In genomic region chr15:90065682-90066049, GRCh38 we compare ENCODE assay signal across 14 cellular contexts. TPM values are rescaled to one million over a fixed set of nuclear protein-coding genes. Genes with fewer than 3 reads are reported as not detected.
A peak's percentile ranks its signal among the peaks of the same experiment; 100 is the strongest.
DNase-seq lines count a peak whose midpoint lies in the region; ATAC-seq lines count a peak whose summit lies in the region.
"Had no signal": no experiment of that assay in that cellular context is flagged by ENCODE, and none has a peak within 500 bp of the region (broad histone marks: within the 10 kb centered on the region; RNA-seq: fewer than 3 reads in every experiment).

No MANE protein-coding gene starts in this region.

- ATAC-seq in right cardiac atrium (no peak), HG02642 (IDR thresholded peaks at IDR 0.05; ENCODE audit: poor library complexity, unreplicated experiment) (no peak), GM19035 (IDR thresholded peaks at IDR 0.05; ENCODE audit: unreplicated experiment) (no peak)
- ATAC-seq: activated CD8-positive, alpha-beta memory T cell treated with anti-CD3 and anti-CD28 coated beads, Interleukin-2, amount 10 ng/mL, durations not matched to agents 7 days and 5 days; natural killer cell had no signal

- H3K9ac ChIP-seq in BLaER1 = peak overlapping the region; percentile 80
- H3K9ac ChIP-seq: KMS-11 had no signal

- no peak for DNase-seq in right cardiac atrium
- DNase-seq in NK-92 (lab: John Stamatoyannopoulos, UW; ENCODE audit: unreplicated experiment) = no peak
- DNase-seq in iPS-NIHi7 (ENCODE audit: extremely low spot score) = no peak
- DNase-seq: activated CD8-positive, alpha-beta memory T cell treated with anti-CD3 and anti-CD28 coated beads, Interleukin-2, amount 10 ng/mL, durations not matched to agents 7 days and 5 days; effector CD4-positive, alpha-beta T cell; natural killer cell; NCI-H1105 treated with DMSO at 0.1 percent for 48 hours; stimulated activated CD4-positive, alpha-beta T cell treated with anti-CD3 and anti-CD28 coated beads, Interleukin-1b, Interleukin-23, amount 100 ng/mL, for 48 hours had no signal

- H3K9me3 ChIP-seq in BLaER1 = no peaks in the 10 kb centered on the region
- H3K9me3 ChIP-seq in right cardiac atrium (ENCODE audit: control insufficient read depth, low read length) = no peaks in the 10 kb centered on the region

- H3K27me3 ChIP-seq in BLaER1 (no peaks in the 10 kb centered on the region), right cardiac atrium (ENCODE audit: control insufficient read depth, insufficient read depth) (no peaks in the 10 kb centered on the region)

- WGBS in adipose tissue, 3 donors = 77 to 84% (median 82%) methylated on average over 7 of the region's 7 CpGs
- WGBS in right cardiac atrium = 80% methylated on average over 7 of the region's 7 CpGs

- peak overlapping the region; percentile 88 for H3K4me2 ChIP-seq in BLaER1
- H3K4me2 ChIP-seq: KMS-11 had no signal

- H3K4me1 ChIP-seq in BLaER1 = peaks cover 73% of the 10 kb centered on the region
- peaks cover 13% of the 10 kb centered on the region for H3K4me1 ChIP-seq in right cardiac atrium (ENCODE audit: control insufficient read depth, insufficient read depth, low read length)

- H3K27ac ChIP-seq in BLaER1 = peak overlapping the region; percentile 94
- peak overlapping the region; percentile 13 for H3K27ac ChIP-seq in adipose tissue (ENCODE audit: low read depth, low read length)
- peak overlapping the region; percentile 31 for H3K27ac ChIP-seq in right cardiac atrium (ENCODE audit: low read length)
- H3K27ac ChIP-seq in skin epidermis = peak overlapping the region in 19 of 21 experiments; percentile 70 to 91 (median 84)
- H3K27ac ChIP-seq: KMS-11 had no signal

- no peak overlapping the region for H3K4me3 ChIP-seq in BLaER1
- no peak overlapping the region for H3K4me3 ChIP-seq in right cardiac atrium (ENCODE audit: low read length)
- no peak overlapping the region for H3K4me3 ChIP-seq in skin epidermis

- intact Hi-C loops in right cardiac atrium (cut with DNase I) = loop anchor here in 3 of 4 donors (10.0 kb wide), 1 partner anchor 61 kb away; the partner anchor contains the start of gene ZNF710 (in 3 of the 3)

- H4K20me1 ChIP-seq in BLaER1 = no peaks in the 10 kb centered on the region

- peaks cover 33% of the 10 kb centered on the region for H3K36me3 ChIP-seq in BLaER1

RNA-seq across cellular contexts. Expression of gene IDH2, which starts 36.6 kb away (rescaled TPM):
- polyA plus RNA-seq in adipose tissue (100 to 1,000 TPM in 1 of 3 donors, 10 to 100 TPM in 2; 26.3 to 144 (median 91.9) TPM), right cardiac atrium (275 TPM)
- total RNA-seq in right cardiac atrium = 100 to 1,000 TPM; 203 to 246 (median 221) TPM

Comparison
In these comparisons a context has a peak if more than half of its experiments do, and no peak if none do; other contexts are left out.
1. H3K27ac ChIP-seq: peak in every context shown above with its lines; median percentile 94 in BLaER1; 84 in skin epidermis; 31 in right cardiac atrium; 13 in adipose tissue.